8 cellular contexts compared by ENCODE assay signal in the genomic region with DNA sequence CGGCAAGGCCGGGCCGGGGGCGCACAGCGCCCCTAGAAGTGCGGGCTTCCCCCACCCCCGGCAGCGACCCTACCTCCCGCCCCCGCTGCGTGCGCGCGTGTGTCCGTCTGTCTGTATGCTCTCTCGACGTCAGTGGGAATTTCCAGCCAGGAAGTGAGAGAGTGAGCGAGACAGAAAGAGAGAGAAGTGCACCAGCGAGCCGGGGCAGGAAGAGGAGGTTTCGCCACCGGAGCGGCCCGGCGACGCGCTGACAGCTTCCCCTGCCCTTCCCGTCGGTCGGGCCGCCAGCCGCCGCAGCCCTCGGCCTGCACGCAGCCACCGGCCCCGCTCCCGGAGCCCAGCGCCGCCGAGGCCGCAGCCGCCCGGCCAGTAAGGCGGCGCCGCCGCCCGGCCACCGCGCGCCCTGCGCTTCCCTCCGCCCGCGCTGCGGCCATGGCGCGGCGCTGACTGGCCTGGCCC. TPM values are rescaled to one million over a fixed set of nuclear protein-coding genes. Genes with fewer than 3 reads are reported as not detected.
DNase-seq lines count a peak whose midpoint lies in the region; ATAC-seq and TF ChIP-seq lines count a peak whose summit lies in the region.

A gene with protein sequence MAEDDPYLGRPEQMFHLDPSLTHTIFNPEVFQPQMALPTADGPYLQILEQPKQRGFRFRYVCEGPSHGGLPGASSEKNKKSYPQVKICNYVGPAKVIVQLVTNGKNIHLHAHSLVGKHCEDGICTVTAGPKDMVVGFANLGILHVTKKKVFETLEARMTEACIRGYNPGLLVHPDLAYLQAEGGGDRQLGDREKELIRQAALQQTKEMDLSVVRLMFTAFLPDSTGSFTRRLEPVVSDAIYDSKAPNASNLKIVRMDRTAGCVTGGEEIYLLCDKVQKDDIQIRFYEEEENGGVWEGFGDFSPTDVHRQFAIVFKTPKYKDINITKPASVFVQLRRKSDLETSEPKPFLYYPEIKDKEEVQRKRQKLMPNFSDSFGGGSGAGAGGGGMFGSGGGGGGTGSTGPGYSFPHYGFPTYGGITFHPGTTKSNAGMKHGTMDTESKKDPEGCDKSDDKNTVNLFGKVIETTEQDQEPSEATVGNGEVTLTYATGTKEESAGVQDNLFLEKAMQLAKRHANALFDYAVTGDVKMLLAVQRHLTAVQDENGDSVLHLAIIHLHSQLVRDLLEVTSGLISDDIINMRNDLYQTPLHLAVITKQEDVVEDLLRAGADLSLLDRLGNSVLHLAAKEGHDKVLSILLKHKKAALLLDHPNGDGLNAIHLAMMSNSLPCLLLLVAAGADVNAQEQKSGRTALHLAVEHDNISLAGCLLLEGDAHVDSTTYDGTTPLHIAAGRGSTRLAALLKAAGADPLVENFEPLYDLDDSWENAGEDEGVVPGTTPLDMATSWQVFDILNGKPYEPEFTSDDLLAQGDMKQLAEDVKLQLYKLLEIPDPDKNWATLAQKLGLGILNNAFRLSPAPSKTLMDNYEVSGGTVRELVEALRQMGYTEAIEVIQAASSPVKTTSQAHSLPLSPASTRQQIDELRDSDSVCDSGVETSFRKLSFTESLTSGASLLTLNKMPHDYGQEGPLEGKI (plus strand): TSS at position 184 of the 459 bp plus-strand sequence. CDS start 24,160 bp downstream, outside the sequence.

- H3K36me3 ChIP-seq in ACC112 (ENCODE audit: insufficient read depth, low read length), result no peaks in the 10 kb centered on the region
- no peaks in the 10 kb centered on the region for H3K36me3 ChIP-seq in muscle layer of duodenum (ENCODE audit: control insufficient read depth in 1 of 2, insufficient read depth in 2 of 2, low read length in 2 of 2)

- ATAC-seq in GM18520 (IDR thresholded peaks at IDR 0.05; ENCODE audit: unreplicated experiment) (peak; percentile 57), HG03060 (IDR thresholded peaks at IDR 0.05; ENCODE audit: low read depth, unreplicated experiment) (peak; percentile 41)

- peak within 1 kb of the TSS; percentile 91 for H3K27ac ChIP-seq in ACC112 (ENCODE audit: low read depth, low read length)
- H3K27ac ChIP-seq in muscle layer of duodenum (ENCODE audit: low read length), result peak within 1 kb of the TSS; percentile 96

- H3K4me3 ChIP-seq in ACC112 (ENCODE audit: low read depth, low read length) (peak within 1 kb of the TSS; percentile 84), epithelial cell of proximal tubule (ENCODE audit: low read depth, low read length) (peak within 1 kb of the TSS; percentile 86), muscle layer of duodenum (ENCODE audit: low read depth in 1 of 2, low read length in 2 of 2) (peak within 1 kb of the TSS; percentile 83 to 88)

- H3K27me3 ChIP-seq in ACC112 (ENCODE audit: insufficient read depth, low read length) (no peaks in the 10 kb centered on the region), muscle layer of duodenum (ENCODE audit: low read depth, low read length) (no peaks in the 10 kb centered on the region)

- peak within 1 kb of the TSS; percentile 58 for H2AFZ ChIP-seq in ACC112 (ENCODE audit: low read length, unreplicated experiment)

- no peaks in the 10 kb centered on the region for H3K9me3 ChIP-seq in muscle layer of duodenum (ENCODE audit: control insufficient read depth in 1 of 2, low read length in 2 of 2)

- H3K79me2 ChIP-seq in ACC112 (ENCODE audit: control insufficient read depth, insufficient read depth, low read length, unreplicated experiment), result peaks cover 53% of the 10 kb centered on the region

- DNase-seq in NOMO-1 (lab: John Stamatoyannopoulos, UW; ENCODE audit: unreplicated experiment in 2 of 2) (peak; percentile 40 to 78), activated T-cell treated with anti-CD3 and anti-CD28 coated beads for 1 hour (ENCODE audit: low read depth) (peak; percentile 69), epithelial cell of proximal tubule (ENCODE audit: low read depth) (peak; percentile 39)
- DNase-seq in stimulated activated CD8-positive, alpha-beta memory T cell treated with anti-CD3 and anti-CD28 coated beads, Interleukin-7, amount 100 ng/mL, for 4 hours (ENCODE audit: low read depth in 2 of 2), result peak; percentile 86 to 88

- TF ChIP-seq CTCF in epithelial cell of proximal tubule (conservative IDR thresholded peaks at IDR 0.05; ENCODE audit: low read depth, low read length), result no peak

- H3K4me1 ChIP-seq in ACC112 (ENCODE audit: control insufficient read depth, insufficient read depth, low read length, unreplicated experiment) (peaks cover 30% of the 10 kb centered on the region), muscle layer of duodenum (ENCODE audit: control insufficient read depth in 1 of 2, insufficient read depth in 2 of 2, low read length in 2 of 2) (peaks cover 16 to 25% of the 10 kb centered on the region in 2 donors)

RNA-seq across cellular contexts. Expression of the gene that starts here (rescaled TPM):
- 26.2 and 35.1 TPM in 2 replicates for total RNA-seq in epithelial cell of proximal tubule

Comparison
In these comparisons a context has a peak if more than half of its experiments do, and no peak if none do; other contexts are left out.
1. Peak in every context shown above with its lines: DNase-seq, ATAC-seq, H3K4me3 ChIP-seq and H3K27ac ChIP-seq.